ENCODE assay signal across 9 cellular contexts in genomic region chr15:41775651-41776050, GRCh38. TPM values are rescaled to one million over a fixed set of nuclear protein-coding genes. Genes with fewer than 3 reads are reported as not detected.
DNase-seq lines count a peak whose midpoint lies in the region; ATAC-seq, FAIRE-seq and TF ChIP-seq lines count a peak whose summit lies in the region.
"Had no signal": no experiment of that assay in that cellular context is flagged by ENCODE, and none has a peak within 500 bp of the region (broad histone marks: within the 10 kb centered on the region; RNA-seq: fewer than 3 reads in every experiment).

No MANE protein-coding gene starts in this region.

- TF ChIP-seq CTCF in VCaP (conservative IDR thresholded peaks at IDR 0.05) (no peak), foreskin keratinocyte (conservative IDR thresholded peaks at IDR 0.05) (no peak), spleen (IDR thresholded peaks at IDR 0.05 in 8 of 11, conservative IDR thresholded peaks at IDR 0.05 in 3 of 11) (no peak), pancreas (IDR thresholded peaks at IDR 0.05) (no peak)

- TF ChIP-seq POLR2A in spleen (IDR thresholded peaks at IDR 0.05): no peak

- DNase-seq in foreskin keratinocyte (peak; percentile 80 to 89), spleen (no peak), pancreas (no peak)
- DNase-seq in activated CD4-positive, alpha-beta T cell treated with anti-CD3 and anti-CD28 coated beads, Interleukin-2, amount 50 U/mL, for 48 hours: no peak

- peaks cover 43% of the 10 kb centered on the region for H3K4me1 ChIP-seq in HUES48 (ENCODE audit: control insufficient read depth, insufficient read depth, low read length)
- peaks cover 35% of the 10 kb centered on the region for H3K4me1 ChIP-seq in foreskin keratinocyte
- H3K4me1 ChIP-seq in spleen: peaks cover 30 to 74% (median 63%) of the 10 kb centered on the region in 6 donors
- H3K4me1 ChIP-seq in pancreas: peaks cover 0 to 10% (median 6%) of the 10 kb centered on the region in 3 donors

- peak overlapping the region; percentile 96 for H3K27ac ChIP-seq in HUES48 (ENCODE audit: low read depth, low read length)
- H3K27ac ChIP-seq in VCaP: peak overlapping the region; percentile 79
- peak overlapping the region; percentile 64 for H3K27ac ChIP-seq in foreskin keratinocyte
- H3K27ac ChIP-seq in spleen: peak overlapping the region in 1 of 8 donors; percentile 91
- H3K27ac ChIP-seq in pancreas: no peak overlapping the region
- H3K27ac ChIP-seq: HL-60 had no signal

- H3K27me3 ChIP-seq in HUES48 (ENCODE audit: control insufficient read depth, insufficient read depth, low read length): no peaks in the 10 kb centered on the region
- H3K27me3 ChIP-seq in foreskin keratinocyte: no peaks in the 10 kb centered on the region
- H3K27me3 ChIP-seq in spleen (replicated peaks in 1 of 7): no peaks in the 10 kb centered on the region
- no peaks in the 10 kb centered on the region for H3K27me3 ChIP-seq in pancreas

- H3K9ac ChIP-seq in HUES48 (ENCODE audit: low read depth, low read length): no peak overlapping the region

- no peak for FAIRE-seq in pancreas (lab: Jason Lieb, UNC)

- no peaks in the 10 kb centered on the region for H3K9me3 ChIP-seq in HUES48 (ENCODE audit: control insufficient read depth, insufficient read depth, low read length)
- H3K9me3 ChIP-seq in spleen: no peaks in the 10 kb centered on the region
- H3K9me3 ChIP-seq in pancreas: no peaks in the 10 kb centered on the region

- WGBS in spleen, 5 donors: 46 to 69% (median 52%) methylated on average over 2 of the region's 2 CpGs
- WGBS in pancreas, 2 donors: 48 to 49% methylated on average over 2 of the region's 2 CpGs

- H3K36me3 ChIP-seq in HUES48 (ENCODE audit: control insufficient read depth, insufficient read depth, low read length): no peaks in the 10 kb centered on the region
- H3K36me3 ChIP-seq in spleen: no peaks in the 10 kb centered on the region
- H3K36me3 ChIP-seq in pancreas: no peaks in the 10 kb centered on the region

- intact Hi-C loops in spleen (cut with DNase I; ENCODE audit: low total_unique reads) (no loop called here), pancreas (cut with DNase I) (loop anchor here in 1 of 3 donors (10.0 kb wide), 1 partner anchor 129 kb away; no protein-coding TSS in a partner anchor)

- ATAC-seq in foreskin keratinocyte (peak; percentile 15), pancreas (no peak), GM21367 (IDR thresholded peaks at IDR 0.05; ENCODE audit: unreplicated experiment) (no peak), GM19397 (IDR thresholded peaks at IDR 0.05; ENCODE audit: unreplicated experiment) (no peak)

- H3K4me3 ChIP-seq in HUES48 (ENCODE audit: low read depth, low read length) (peak overlapping the region; percentile 71), spleen (peak overlapping the region in 7 of 8 donors; percentile 66 to 86 (median 80)), pancreas (peak overlapping the region in 2 of 4 donors; percentile 69 to 77)

RNA-seq across cellular contexts. Expression of gene MAPKBP1, which starts 1.4 kb away (rescaled TPM):
- 59.6 and 61.7 TPM in 2 replicates for total RNA-seq in foreskin keratinocyte
- polyA plus RNA-seq in foreskin keratinocyte: 12.6 and 15.3 TPM in 2 replicates
- total RNA-seq in spleen: 10 to 100 TPM; 19.9 to 44.5 (median 37.4) TPM
- polyA plus RNA-seq in spleen: 10 to 100 TPM in 2 of 3 donors, 1 to 10 TPM in 1; 2.4 to 16.6 (median 12.5) TPM
- 10 to 100 TPM in 1 of 6 donors, 1 to 10 TPM in 5; 5.3 to 12.0 (median 7.2) TPM for total RNA-seq in pancreas
- polyA plus RNA-seq in pancreas: 10 to 100 TPM in 1 of 2 donors, 1 to 10 TPM in 1; 9.3 to 19.2 TPM

RNA-seq across cellular contexts. Expression of gene JMJD7, which starts 52.2 kb away (rescaled TPM):
- total RNA-seq in foreskin keratinocyte (15.5 and 19.2 TPM in 2 replicates), spleen (10 to 100 TPM in 5 of 7 donors, 1 to 10 TPM in 2; 3.2 to 20.1 (median 13.0) TPM), pancreas (10 to 100 TPM in 3 of 6 donors, 1 to 10 TPM in 3; 6.5 to 12.5 (median 9.9) TPM)
- polyA plus RNA-seq in foreskin keratinocyte (20.5 and 22.9 TPM in 2 replicates), spleen (10 to 100 TPM in 1 of 3 donors, 1 to 10 TPM in 2; 5.2 to 10.9 (median 8.6) TPM), pancreas (10 to 100 TPM; 11.2 to 16.8 TPM)

Comparison
In these comparisons a context has a peak if more than half of its experiments do, and no peak if none do; other contexts are left out.
1. H3K27ac ChIP-seq: peak in HUES48 (single experiment), VCaP (single experiment) and foreskin keratinocyte (single experiment); none in pancreas (0 of 4).
2. DNase-seq: peak in foreskin keratinocyte (2 of 2); none in spleen (single experiment), pancreas (0 of 6) and activated CD4-positive, alpha-beta T cell treated with anti-CD3 and anti-CD28 coated beads, Interleukin-2, amount 50 U/mL, for 48 hours (0 of 2).